Comparison of ENCODE assay signal across 8 cellular contexts in genomic region chr11:67290801-67291200, GRCh38. TPM values are rescaled to one million over a fixed set of nuclear protein-coding genes. Genes with fewer than 3 reads are reported as not detected.
DNase-seq lines count a peak whose midpoint lies in the region; ATAC-seq and TF ChIP-seq lines count a peak whose summit lies in the region.

No MANE protein-coding gene starts in this region.

- H3K27ac ChIP-seq in DND-41 (ENCODE audit: low read length) = no peak overlapping the region; the same call in 1 of the 2 replicates
- peak overlapping the region; percentile 69 for H3K27ac ChIP-seq in rectal smooth muscle tissue (ENCODE audit: low read depth, low read length)
- no peak overlapping the region for H3K27ac ChIP-seq in Karpas-422 (ENCODE audit: low read length)

- H3K27me3 ChIP-seq in DND-41 (ENCODE audit: insufficient read depth, low read length, poor library complexity) (no peaks in the 10 kb centered on the region), rectal smooth muscle tissue (ENCODE audit: control insufficient read depth, insufficient read depth, low read length) (no peaks in the 10 kb centered on the region), Karpas-422 (ENCODE audit: low read length) (no peaks in the 10 kb centered on the region)

- no peaks in the 10 kb centered on the region for H3K27me3 Mint-ChIP-seq in T-helper 17 cell

- peaks cover 2% of the 10 kb centered on the region for H3K36me3 Mint-ChIP-seq in T-helper 17 cell (ENCODE audit: low read depth)

- H3K4me2 ChIP-seq in DND-41 (ENCODE audit: insufficient read depth, low read length) (peak overlapping the region; percentile 94), Karpas-422 (ENCODE audit: low read depth, low read length, poor library complexity, severe bottlenecking) (no peak overlapping the region)

- H3K4me3 Mint-ChIP-seq in T-helper 17 cell = peak overlapping the region; percentile 95

- in situ Hi-C loops in KBM-7 (cut with MboI; ENCODE audit: low pct_unique_long_range_greater_than_20kb, low sequenced_read_pairs) = no loop called here

- TF ChIP-seq CTCF in DND-41 (IDR thresholded peaks at IDR 0.05; ENCODE audit: borderline replicate concordance, extremely low read depth, low read length, poor library complexity, severe bottlenecking) = no peak

- peaks cover 9% of the 10 kb centered on the region for H3K9me3 ChIP-seq in DND-41 (ENCODE audit: insufficient read depth, low read length, severe bottlenecking)
- peaks cover 4% of the 10 kb centered on the region for H3K9me3 ChIP-seq in T-helper 17 cell (ENCODE audit: control insufficient read depth, low read length, poor library complexity, severe bottlenecking)
- peaks cover 4% of the 10 kb centered on the region; the same call in 1 of the 2 replicates for H3K9me3 ChIP-seq in Karpas-422 (ENCODE audit: low read length)

- H3K4me1 Mint-ChIP-seq in T-helper 17 cell = peaks cover 56% of the 10 kb centered on the region

- H3K4me3 ChIP-seq in DND-41 (ENCODE audit: low read depth in 1 of 2, low read length in 2 of 2) (peak overlapping the region in 1 of 2 experiments; percentile 62; a peak in 1 of 4 replicates), rectal smooth muscle tissue (ENCODE audit: low read length) (no peak overlapping the region), Karpas-422 (ENCODE audit: low read length) (no peak overlapping the region)

- H3K36me3 ChIP-seq in DND-41 (ENCODE audit: insufficient read depth, low read length) = peaks cover 81% of the 10 kb centered on the region
- peaks cover 13% of the 10 kb centered on the region for H3K36me3 ChIP-seq in rectal smooth muscle tissue (ENCODE audit: control insufficient read depth, insufficient read depth, low read length)
- H3K36me3 ChIP-seq in Karpas-422 (ENCODE audit: insufficient read depth, low read length) = peaks cover 50% of the 10 kb centered on the region

- ATAC-seq in DND-41 (ENCODE audit: insufficient read depth, low read depth) = no peak
- ATAC-seq in T-helper 17 cell = no peak
- no peak for ATAC-seq in HG02623 (IDR thresholded peaks at IDR 0.05; ENCODE audit: unreplicated experiment)

- no peaks in the 10 kb centered on the region for H3K9me2 ChIP-seq in Karpas-422 (replicated peaks; ENCODE audit: insufficient read depth, low read length)

- H3K27ac Mint-ChIP-seq in T-helper 17 cell = peak overlapping the region; percentile 94

- 0 out of 2 replicates have a peak, but pooled peaks cover 8% of the 10 kb centered on the region for H4K20me1 ChIP-seq in DND-41 (ENCODE audit: insufficient read depth, low read length)
- no peaks in the 10 kb centered on the region for H4K20me1 ChIP-seq in Karpas-422 (ENCODE audit: insufficient read depth, low read depth, low read length)

- H3K9ac ChIP-seq in DND-41 (ENCODE audit: low read depth, low read length) = peak overlapping the region; percentile 99; the same call in 1 of the 2 replicates
- peak overlapping the region; percentile 32 for H3K9ac ChIP-seq in rectal smooth muscle tissue (ENCODE audit: low read length)
- H3K9ac ChIP-seq in Karpas-422 (ENCODE audit: low read length) = no peak overlapping the region

- H3K4me1 ChIP-seq in DND-41 (ENCODE audit: insufficient read depth, low read length) (peaks cover 66% of the 10 kb centered on the region), rectal smooth muscle tissue (ENCODE audit: control insufficient read depth, insufficient read depth, low read length) (peaks cover 18% of the 10 kb centered on the region), Karpas-422 (ENCODE audit: low read length) (peaks cover 39% of the 10 kb centered on the region)

- H2AFZ ChIP-seq in DND-41 (ENCODE audit: low read depth, low read length) (no peak overlapping the region), Karpas-422 (ENCODE audit: low read length) (no peak overlapping the region)

- DNase-seq in DND-41 = no peak
- DNase-seq in T-helper 17 cell = no peak
- DNase-seq in fibroblast of peridontal ligament (ENCODE audit: extremely low read depth) = peak; percentile 46
- DNase-seq in Karpas-422 = no peak
- DNase-seq in KBM-7 = no peak
- no peak for DNase-seq in NCI-H2171 (lab: John Stamatoyannopoulos, UW)

- peaks cover 75% of the 10 kb centered on the region for H3K79me2 ChIP-seq in DND-41 (ENCODE audit: insufficient read depth, low read length)
- peaks cover 42% of the 10 kb centered on the region for H3K79me2 ChIP-seq in Karpas-422 (ENCODE audit: low read length)

RNA-seq across cellular contexts. Expression of gene ANKRD13D, which starts 1.7 kb away (rescaled TPM):
- total RNA-seq in T-helper 17 cell = 100 to 1,000 TPM; 174 to 220 TPM
- 31.3 and 91.8 TPM in 2 replicates for total RNA-seq in Karpas-422 (2014; rRNA removed; shearing (Covaris generic); ENCODE audit: low replicate concordance)

RNA-seq across cellular contexts. Expression of gene SSH3, which starts 12.5 kb away (rescaled TPM):
- 10 to 100 TPM; 12.8 to 17.8 TPM for total RNA-seq in T-helper 17 cell
- 0.61 and 0.82 TPM in 2 replicates for total RNA-seq in Karpas-422 (2014; rRNA removed; shearing (Covaris generic); ENCODE audit: low replicate concordance)

RNA-seq across cellular contexts. Expression of gene GRK2, which starts 24.5 kb away (rescaled TPM):
- total RNA-seq in T-helper 17 cell = 100 to 1,000 TPM; 264 to 276 TPM
- 94.7 and 190 TPM in 2 replicates for total RNA-seq in Karpas-422 (2014; rRNA removed; shearing (Covaris generic); ENCODE audit: low replicate concordance)
